In genomic region chr4:139304920-139305319, GRCh38 we compare ENCODE assay signal across 1 cellular context.
TF ChIP-seq lines count a peak whose summit lies in the region.

No MANE protein-coding gene starts in this region.

TF ChIP-seq in SK-N-SH, 30 proteins besides CTCF, POLR2A, EP300 and RAD21 (continued from another document):
- TF ChIP-seq REST (IDR thresholded peaks at IDR 0.05; ENCODE audit: low read depth, low read length), result no peak
- no peak for TF ChIP-seq USF2 (IDR thresholded peaks at IDR 0.05; ENCODE audit: borderline replicate concordance, low read depth, low read length)
- no peak for TF ChIP-seq GABPA (IDR thresholded peaks at IDR 0.05; ENCODE audit: low read depth)
- no peak for TF ChIP-seq NRF1 (IDR thresholded peaks at IDR 0.05; ENCODE audit: low read depth, low read length)
- no peak for TF ChIP-seq TCF12 (IDR thresholded peaks at IDR 0.05)
- no peak for TF ChIP-seq GATA2 (CRISPR knock-in tag; IDR thresholded peaks at IDR 0.05)
- no peak for TF ChIP-seq SIN3A (IDR thresholded peaks at IDR 0.05; ENCODE audit: borderline replicate concordance, low read depth, low read length)
- TF ChIP-seq SMC3 (IDR thresholded peaks at IDR 0.05; ENCODE audit: low read depth, low read length), result no peak
- no peak for TF ChIP-seq MXI1 (IDR thresholded peaks at IDR 0.05; ENCODE audit: low read depth, low read length)
